20 cellular contexts compared by ENCODE assay signal in genomic region chr2:8465560-8465959, GRCh38.
"Had no signal": no experiment of that assay in that cellular context is flagged by ENCODE, and none has a peak within 500 bp of the region (broad histone marks: within the 10 kb centered on the region; RNA-seq: fewer than 3 reads in every experiment).

No MANE protein-coding gene starts in this region.

- H3K4me1 Mint-ChIP-seq: nephron progenitor cell had no signal

- H3K9me3 Mint-ChIP-seq: nephron progenitor cell had no signal

- H3K9me3 ChIP-seq: heart left ventricle, psoas muscle, right lobe of liver, spleen, testis, transverse colon had no signal

- ATAC-seq: esophagus mucosa; heart left ventricle; left colon; naive thymus-derived CD4-positive, alpha-beta T cell; psoas muscle; right lobe of liver; stimulated activated naive B cell treated with anti-CD40 and anti-IgM and Interleukin-4, amounts not matched to agents 10 μg/mL and 1 μg/mL and 100 μg/mL, for 72 hours; stimulated activated naive CD8-positive, alpha-beta T cell treated with anti-CD3 and anti-CD28 coated beads, Interleukin-15, amount 100 ng/mL, for 72 hours had no signal

- H3K4me3 ChIP-seq: heart left ventricle, psoas muscle, right lobe of liver, spleen, testis, transverse colon had no signal

- H3K4me3 Mint-ChIP-seq: naive thymus-derived CD4-positive, alpha-beta T cell; nephron progenitor cell; stimulated activated naive B cell treated with anti-CD40 and anti-IgM and Interleukin-4, amounts not matched to agents 10 μg/mL and 1 μg/mL and 100 μg/mL, for 72 hours; stimulated activated naive CD8-positive, alpha-beta T cell treated with anti-CD3 and anti-CD28 coated beads, Interleukin-15, amount 100 ng/mL, for 72 hours had no signal

- H3K27ac ChIP-seq: heart left ventricle, psoas muscle, right lobe of liver, spleen, testis, transverse colon had no signal

- H3K4me1 ChIP-seq: psoas muscle, right lobe of liver, testis, transverse colon had no signal

- H3K27ac Mint-ChIP-seq: nephron progenitor cell; stimulated activated naive B cell treated with anti-CD40 and anti-IgM and Interleukin-4, amounts not matched to agents 10 μg/mL and 1 μg/mL and 100 μg/mL, for 72 hours; stimulated activated naive CD8-positive, alpha-beta T cell treated with anti-CD3 and anti-CD28 coated beads, Interleukin-15, amount 100 ng/mL, for 72 hours had no signal

- H3K27me3 ChIP-seq: heart left ventricle, right lobe of liver, testis, transverse colon had no signal

- DNase-seq: dermis blood vessel endothelial cell; effector CD8-positive, alpha-beta T cell; heart left ventricle; hippocampal formation; left colon; mesendoderm; naive thymus-derived CD4-positive, alpha-beta T cell; nephron progenitor cell; psoas muscle; retina; spleen; stimulated activated CD4-positive, alpha-beta T cell treated with anti-CD3 and anti-CD28 coated beads, Interleukin-15, amount 100 ng/mL, for 24 hours; stimulated activated CD4-positive, alpha-beta T cell treated with anti-CD3 and anti-CD28 coated beads, Interleukin-1b, Interleukin-23, amount 100 ng/mL, for 48 hours; stimulated activated CD4-positive, alpha-beta T cell treated with anti-CD3 and anti-CD28 coated beads, Interleukin-4, amount 100 ng/mL, for 24 hours; stimulated activated naive B cell treated with anti-CD40 and anti-IgM and Interleukin-4, amounts not matched to agents 10 μg/mL and 1 μg/mL and 100 μg/mL, for 72 hours; stimulated activated naive CD8-positive, alpha-beta T cell treated with anti-CD3 and anti-CD28 coated beads, Interleukin-15, amount 100 ng/mL, for 72 hours; testis; transverse colon had no signal

- H3K36me3 ChIP-seq: heart left ventricle, right lobe of liver, spleen, transverse colon had no signal
